ENCODE assay signal across 11 cellular contexts in genomic region chr16:71927787-71928186, GRCh38. TPM values are rescaled to one million over a fixed set of nuclear protein-coding genes. Genes with fewer than 3 reads are reported as not detected.
DNase-seq lines count a peak whose midpoint lies in the region; ATAC-seq and TF ChIP-seq lines count a peak whose summit lies in the region.
"Had no signal": no experiment of that assay in that cellular context is flagged by ENCODE, and none has a peak within 500 bp of the region (broad histone marks: within the 10 kb centered on the region; RNA-seq: fewer than 3 reads in every experiment).

No MANE protein-coding gene starts in this region.

- H3K4me1 ChIP-seq in Caco-2 (peaks cover 19% of the 10 kb centered on the region), heart right ventricle (peaks cover 24 to 86% (median 74%) of the 10 kb centered on the region in 9 donors), vagina (peaks cover 36% of the 10 kb centered on the region)

- H3K27ac ChIP-seq in heart right ventricle = peak overlapping the region in 9 of 10 donors; percentile 15 to 83 (median 67)
- no peak overlapping the region for H3K27ac ChIP-seq in vagina

- TSS peak; percentile 33 for BruUV-seq in Caco-2 (replicated peaks; lab: Mats Ljungman, UMichigan)

- WGBS in heart right ventricle, 2 donors = 25 to 32% methylated on average over 5 of the region's 5 CpGs

- H3K9me3 Mint-ChIP-seq in Caco-2 (ENCODE audit: unreplicated experiment) = no peaks in the 10 kb centered on the region
- no peaks in the 10 kb centered on the region for H3K9me3 Mint-ChIP-seq in osteocyte (ENCODE audit: unreplicated experiment)
- H3K9me3 Mint-ChIP-seq: H9 had no signal

- H3K4me1 Mint-ChIP-seq in Caco-2 (ENCODE audit: low read depth, unreplicated experiment) = peaks cover 30% of the 10 kb centered on the region
- H3K4me1 Mint-ChIP-seq in osteocyte (ENCODE audit: unreplicated experiment) = peaks cover 20% of the 10 kb centered on the region
- H3K4me1 Mint-ChIP-seq: H9 had no signal

- H3K36me3 Mint-ChIP-seq in Caco-2 (ENCODE audit: insufficient read depth, unreplicated experiment) = peaks cover 100% of the 10 kb centered on the region
- peaks cover 50% of the 10 kb centered on the region for H3K36me3 Mint-ChIP-seq in osteocyte (ENCODE audit: unreplicated experiment)

- POLR2A ChIA-PET in Caco-2 (lab: Charles Lee) = no interaction called here

- H3K4me3 Mint-ChIP-seq in Caco-2 (ENCODE audit: unreplicated experiment) = no peak overlapping the region
- no peak overlapping the region for H3K4me3 Mint-ChIP-seq in osteocyte (ENCODE audit: unreplicated experiment)
- H3K4me3 Mint-ChIP-seq: H9 had no signal

- H3K27ac Mint-ChIP-seq in Caco-2 (ENCODE audit: unreplicated experiment) (peak overlapping the region; percentile 3), osteocyte (ENCODE audit: unreplicated experiment) (peak overlapping the region; percentile 56)
- H3K27ac Mint-ChIP-seq: H9 had no signal

- H3K27me3 ChIP-seq in Caco-2 (replicated peaks; ENCODE audit: control insufficient read depth, insufficient read depth, low read length) = no peaks in the 10 kb centered on the region
- no peaks in the 10 kb centered on the region for H3K27me3 ChIP-seq in heart right ventricle
- no peaks in the 10 kb centered on the region for H3K27me3 ChIP-seq in vagina
- H3K27me3 ChIP-seq: SJSA1 had no signal

- no peak for TF ChIP-seq POLR2A in vagina (IDR thresholded peaks at IDR 0.05)

- TF ChIP-seq CTCF in Caco-2 (IDR thresholded peaks at IDR 0.05; ENCODE audit: insufficient read depth in 1 of 2, low read depth in 1 of 2, low read length in 1 of 2, severe bottlenecking in 1 of 2, unreplicated experiment in 1 of 2) (no peak), heart right ventricle (IDR thresholded peaks at IDR 0.05) (no peak), osteocyte (IDR thresholded peaks at IDR 0.05) (no peak), vagina (IDR thresholded peaks at IDR 0.05) (no peak)

- intact Hi-C loops in Caco-2 (cut with micrococcal nuclease; ENCODE audit: unreplicated experiment) (no loop called here), heart right ventricle (cut with DNase I) (no loop called here), vagina (cut with DNase I) (no loop called here)

- peak; percentile 60 for ATAC-seq in SK-N-SH treated with all-trans-retinoic acid at 6 μM for 48 hours
- ATAC-seq in heart right ventricle = peak in 7 of 8 donors; percentile 30 to 68 (median 58)
- ATAC-seq in GM19324 (IDR thresholded peaks at IDR 0.05; ENCODE audit: low FRiP score, unreplicated experiment) = no peak

- no peak overlapping the region for H3K4me3 ChIP-seq in Caco-2 (ENCODE audit: low read depth, low read length)
- no peak overlapping the region for H3K4me3 ChIP-seq in heart right ventricle
- no peak overlapping the region for H3K4me3 ChIP-seq in vagina
- H3K4me3 ChIP-seq: SJSA1 had no signal

- H3K9me3 ChIP-seq in Caco-2 (no peaks in the 10 kb centered on the region), heart right ventricle (no peaks in the 10 kb centered on the region), vagina (no peaks in the 10 kb centered on the region)
- H3K9me3 ChIP-seq: SJSA1 had no signal

- CTCF ChIA-PET in Caco-2 (lab: Charles Lee) = no interaction called here

- H3K27me3 Mint-ChIP-seq in Caco-2 (ENCODE audit: insufficient read depth, unreplicated experiment) (no peaks in the 10 kb centered on the region), osteocyte (ENCODE audit: unreplicated experiment) (no peaks in the 10 kb centered on the region)

- DNase-seq in Caco-2 = no peak
- no peak for DNase-seq in heart right ventricle
- DNase-seq in osteocyte (ENCODE audit: extremely low spot score, unreplicated experiment) = no peak
- no peak for DNase-seq in vagina (ENCODE audit: extremely low spot score in 2 of 2)
- DNase-seq in NCI-H1694 (lab: John Stamatoyannopoulos, UW) = no peak
- no peak for DNase-seq in activated CD8-positive, alpha-beta memory T cell treated with anti-CD3 and anti-CD28 coated beads for 24 hours
- DNase-seq: activated gamma-delta T cell treated with Interleukin-2 at 50 U/mL for 16 hours, H9 had no signal

- peaks cover 7% of the 10 kb centered on the region for H3K36me3 ChIP-seq in Caco-2 (ENCODE audit: control insufficient read depth, insufficient read depth, low read length)
- H3K36me3 ChIP-seq in heart right ventricle = peaks cover 0 to 100% (median 41%) of the 10 kb centered on the region in 9 donors
- peaks cover 0 to 57% of the 10 kb centered on the region in 2 donors for H3K36me3 ChIP-seq in vagina

TF ChIP-seq in SK-N-SH treated with all-trans-retinoic acid at 6 μM for 48 hours, 23 proteins besides CTCF, POLR2A, EP300 and RAD21:
- TF ChIP-seq ESRRG (CRISPR knock-in tag; IDR thresholded peaks at IDR 0.05) (no peak), ISL1 (CRISPR knock-in tag; IDR thresholded peaks at IDR 0.05) (0 out of 2 replicates have a peak, but pooled peaks have one; percentile 1), CSDC2 (CRISPR knock-in tag; IDR thresholded peaks at IDR 0.05) (no peak)

RNA-seq across cellular contexts. Expression of gene IST1, which starts 32.5 kb away (rescaled TPM):
- total RNA-seq in Caco-2 (2022) = 310 and 331 TPM in 2 replicates
- total RNA-seq in heart right ventricle = 100 to 1,000 TPM in 7 of 10 donors, 10 to 100 TPM in 3; 89.1 to 140 (median 108) TPM
- 10 to 100 TPM; 80.6 to 92.1 TPM for polyA plus RNA-seq in heart right ventricle
- total RNA-seq in osteocyte = 230 and 233 TPM in 2 replicates
- 159 TPM for total RNA-seq in vagina

RNA-seq across cellular contexts. Expression of gene ZNF821, which starts 43.8 kb away (rescaled TPM):
- total RNA-seq in Caco-2 (2022) (16.3 and 16.9 TPM in 2 replicates), heart right ventricle (1 to 10 TPM; 2.2 to 7.8 (median 3.5) TPM), osteocyte (13.2 and 14.1 TPM in 2 replicates), vagina (8.8 TPM)
- 1 to 10 TPM; 3.5 to 3.6 TPM for polyA plus RNA-seq in heart right ventricle
